In genomic region chr10:77497748-77498147, GRCh38 we compare ENCODE assay signal across 1 cellular context.
TF ChIP-seq lines count a peak whose summit lies in the region.

No MANE protein-coding gene starts in this region.

TF ChIP-seq in HepG2, 621 proteins besides CTCF, POLR2A, EP300 and RAD21:
- no peak for TF ChIP-seq ZNF674 (CRISPR knock-in tag; IDR thresholded peaks at IDR 0.05; ENCODE audit: low read depth)
